Comparison of ENCODE assay signal across 20 cellular contexts in genomic region chr17:37068266-37068665, GRCh38.
DNase-seq lines count a peak whose midpoint lies in the region; ATAC-seq, FAIRE-seq and TF ChIP-seq lines count a peak whose summit lies in the region.
"Had no signal": no experiment of that assay in that cellular context is flagged by ENCODE, and none has a peak within 500 bp of the region (broad histone marks: within the 10 kb centered on the region; RNA-seq: fewer than 3 reads in every experiment).

No MANE protein-coding gene starts in this region.

- H4K8ac ChIP-seq in IMR-90 (ENCODE audit: low read depth in 2 of 2, low read length in 2 of 2), result no peak overlapping the region

- no peaks in the 10 kb centered on the region; the same call in 1 of the 2 replicates for H3K9me1 ChIP-seq in IMR-90 (ENCODE audit: insufficient read depth, low read length)

- TF ChIP-seq CTCF in IMR-90 (conservative IDR thresholded peaks at IDR 0.05; ENCODE audit: low read depth, low read length) (no peak), brain (conservative IDR thresholded peaks at IDR 0.05) (no peak), HepG2 (CRISPR knock-in tag; IDR thresholded peaks at IDR 0.05) (no peak), spleen (IDR thresholded peaks at IDR 0.05 in 8 of 11, conservative IDR thresholded peaks at IDR 0.05 in 3 of 11) (no peak)

- no peak overlapping the region for H3K4me3 ChIP-seq in IMR-90 (ENCODE audit: insufficient read depth, low read depth, low read length)
- peak overlapping the region; percentile 20 to 67 (median 22); a peak in 4 of 6 replicates for H3K4me3 ChIP-seq in HepG2 (replicated peaks in 1 of 3; ENCODE audit: insufficient read depth in 1 of 3, low read depth in 2 of 3, low read length in 3 of 3)
- peak overlapping the region; percentile 34 for H3K4me3 ChIP-seq in skeletal muscle satellite cell (ENCODE audit: low read length)
- no peak overlapping the region for H3K4me3 ChIP-seq in spleen
- H3K4me3 ChIP-seq: cardiac muscle cell, right atrium auricular region had no signal

- no peak for FAIRE-seq in HepG2 (lab: Jason Lieb, UNC)
- FAIRE-seq: HTR-8/SVneo had no signal

- no peak overlapping the region for H3K4ac ChIP-seq in IMR-90 (ENCODE audit: low read depth, low read length)

- no peak overlapping the region for H2BK15ac ChIP-seq in IMR-90 (ENCODE audit: low read depth, low read length)

- no peak overlapping the region for H4K91ac ChIP-seq in IMR-90 (ENCODE audit: insufficient read depth, low read depth, low read length)

- peak overlapping the region in 2 of 5 experiments; percentile 13 to 46 for H3K4me3 Mint-ChIP-seq in brain
- H3K4me3 Mint-ChIP-seq: activated CD4-positive, alpha-beta memory T cell treated with anti-CD3 and anti-CD28 coated beads, Interleukin-2, amount 10 ng/mL, durations not matched to agents 7 days and 5 days; neural crest cell had no signal

- H2AK9ac ChIP-seq in IMR-90 (replicated peaks; ENCODE audit: low read depth, low read length, poor library complexity), result no peak overlapping the region

- TF ChIP-seq RAD21 in IMR-90 (IDR thresholded peaks at IDR 0.05; ENCODE audit: low read length), result no peak
- TF ChIP-seq RAD21 in HepG2 (CRISPR knock-in tag; IDR thresholded peaks at IDR 0.05), result no peak

- intact Hi-C loops in IMR-90 (cut with micrococcal nuclease), result no loop called here
- intact Hi-C loops in HepG2 (cut with micrococcal nuclease; ENCODE audit: unreplicated experiment), result no loop called here
- intact Hi-C loops in spleen (cut with DNase I; ENCODE audit: low total_unique reads), result no loop called here

- DNase-seq in IMR-90 (peak; percentile 52), HepG2 (ENCODE audit: low spot score) (no peak), hepatic stellate cell (ENCODE audit: low spot score) (no peak), spleen (no peak)
- DNase-seq: activated CD4-positive, alpha-beta memory T cell treated with anti-CD3 and anti-CD28 coated beads, Interleukin-2, amount 10 ng/mL, durations not matched to agents 7 days and 5 days; activated T-cell treated with anti-CD3 and anti-CD28 coated beads, Interleukin-2, amount 50 U/mL, for 48 hours; DMS 273 treated with DMSO at 0.1 percent for 48 hours; effector CD4-positive, alpha-beta T cell; NCI-H1694 treated with DMSO at 0.1 percent for 48 hours; NCI-H446; stimulated activated CD4-positive, alpha-beta T cell treated with anti-CD3 and anti-CD28 coated beads, Interleukin-4, amount 100 ng/mL, for 24 hours; stimulated activated CD8-positive, alpha-beta memory T cell treated with anti-CD3 and anti-CD28 coated beads, Interleukin-4, amount 100 ng/mL, for 48 hours had no signal

- no peak overlapping the region for H3K27ac ChIP-seq in IMR-90 (ENCODE audit: insufficient read depth, low read length)
- no peak overlapping the region for H3K27ac ChIP-seq in HepG2 (ENCODE audit: extremely low read length, insufficient read depth, low read length)
- H3K27ac ChIP-seq in spleen, result no peak overlapping the region
- H3K27ac ChIP-seq: cardiac muscle cell, right atrium auricular region had no signal

- H2BK120ac ChIP-seq in IMR-90 (ENCODE audit: low read depth, low read length), result no peak overlapping the region

- no peaks in the 10 kb centered on the region for H3K36me3 Mint-ChIP-seq in brain

- H3K18ac ChIP-seq in IMR-90 (ENCODE audit: low read depth, low read length), result no peak overlapping the region

- no peak overlapping the region for H4K5ac ChIP-seq in IMR-90 (ENCODE audit: low read depth, low read length)

- H3K27me3 Mint-ChIP-seq in brain, result peaks cover 15% of the 10 kb centered on the region

- H2BK5ac ChIP-seq in IMR-90 (ENCODE audit: low read depth, low read length, poor library complexity, severe bottlenecking), result no peak overlapping the region

- 7% methylated on average over 3 of the region's 10 CpGs; no CpG with 5 or more reads in 1 of the 2 experiments for WGBS in IMR-90 (ENCODE audit: extremely low coverage in 2 of 2, insufficient read length in 1 of 2), 2 experiments
- 40% methylated on average over 10 of the region's 10 CpGs for WGBS in HepG2 (ENCODE audit: low lambda C conversion rate)
- WGBS in spleen, 5 donors, result 79 to 83% (median 82%) methylated on average over 10 of the region's 10 CpGs

- H3K4me1 ChIP-seq in IMR-90 (ENCODE audit: control insufficient read depth, insufficient read depth, low read length) (peaks cover 3% of the 10 kb centered on the region), HepG2 (ENCODE audit: insufficient read depth, low read length) (peaks cover 29% of the 10 kb centered on the region), skeletal muscle satellite cell (ENCODE audit: control insufficient read depth, insufficient read depth, low read length) (peaks cover 16% of the 10 kb centered on the region), spleen (no peaks in the 10 kb centered on the region)
- H3K4me1 ChIP-seq: right atrium auricular region had no signal

- peaks cover 34% of the 10 kb centered on the region for H3K27me3 ChIP-seq in IMR-90 (ENCODE audit: control insufficient read depth, insufficient read depth, low read length)
- H3K27me3 ChIP-seq in HepG2 (ENCODE audit: control insufficient read depth in 1 of 2, insufficient read depth in 2 of 2, low read length in 2 of 2), result peaks cover 2 to 31% of the 10 kb centered on the region in 2 experiments; a peak in 4 of 5 replicates
- H3K27me3 ChIP-seq in skeletal muscle satellite cell (ENCODE audit: control insufficient read depth, insufficient read depth, low read length), result peaks cover 48% of the 10 kb centered on the region
- H3K27me3 ChIP-seq in spleen (replicated peaks in 1 of 7), result peaks cover 0 to 23% (median 0%) of the 10 kb centered on the region in 7 donors
- H3K27me3 ChIP-seq: BE2C, right atrium auricular region had no signal

- H3K14ac ChIP-seq in IMR-90 (replicated peaks; ENCODE audit: low read depth, low read length), result no peak overlapping the region

- no peak overlapping the region for H3K56ac ChIP-seq in IMR-90 (ENCODE audit: extremely low read depth, insufficient read depth, low read length)

- POLR2A ChIA-PET in IMR-90 (lab: Charles Lee; ENCODE audit: unreplicated experiment) (no interaction called here), HepG2 (lab: Yijun Ruan, JAX) (interaction anchor here (1.0 to 1.7 kb wide), 3 partner anchors 13 to 467 kb away, joined by 3 to 6 read pairs (median 4); partner anchors contain the start of gene MRM1)

- dilution Hi-C loops in IMR-90 (cut with HindIII; ENCODE audit: low sequenced_read_pairs, unreplicated experiment), result loop anchor here (25.0 kb wide), 1 partner anchor 431 kb away; no protein-coding TSS in a partner anchor

- H3K23ac ChIP-seq in IMR-90 (ENCODE audit: low read depth, low read length), result no peak overlapping the region

- in situ Hi-C loops in IMR-90 (cut with MboI; ENCODE audit: low sequenced_read_pairs), result no loop called here
- in situ Hi-C loops in HepG2 (cut with HindIII; ENCODE audit: extremely low pct_ligation_motif_present, low pct_unique_long_range_greater_than_20kb), result loop anchor here (10.0 kb wide), 1 partner anchor 433 kb away; no protein-coding TSS in a partner anchor

- CTCF ChIA-PET in IMR-90 (lab: Yijun Ruan, JAX) (interaction anchor here (1.1 kb wide), 1 partner anchor 83 kb away, joined by 3 read pairs; no protein-coding TSS in a partner anchor), HepG2 (lab: Yijun Ruan, JAX; ENCODE audit: low intra/inter-chr PET ratio, low total read pairs) (no interaction called here)

- TF ChIP-seq POLR2A in IMR-90 (IDR thresholded peaks at IDR 0.05; ENCODE audit: low read depth, low read length), result no peak
- TF ChIP-seq POLR2A in HepG2 (IDR thresholded peaks at IDR 0.05; ENCODE audit: insufficient read depth in 1 of 2, low read depth in 2 of 2, low read length in 2 of 2), result no peak
- TF ChIP-seq POLR2A in spleen (IDR thresholded peaks at IDR 0.05), result no peak

- no peak overlapping the region for H2AFZ ChIP-seq in IMR-90 (replicated peaks; ENCODE audit: low read length, poor library complexity)
- H2AFZ ChIP-seq in HepG2 (ENCODE audit: low read length), result no peak overlapping the region

- H2BK20ac ChIP-seq in IMR-90 (ENCODE audit: low read depth, low read length), result no peak overlapping the region

- H3K4me2 ChIP-seq in IMR-90 (ENCODE audit: low read depth, low read length) (peak overlapping the region; percentile 42; the same call in 1 of the 2 replicates), HepG2 (ENCODE audit: low read depth, low read length) (peak overlapping the region; percentile 73), skeletal muscle satellite cell (ENCODE audit: low read length) (peak overlapping the region; percentile 66)

- peaks cover 45% of the 10 kb centered on the region for H3K4me1 Mint-ChIP-seq in brain
- H3K4me1 Mint-ChIP-seq: activated CD4-positive, alpha-beta memory T cell treated with anti-CD3 and anti-CD28 coated beads, Interleukin-2, amount 10 ng/mL, durations not matched to agents 7 days and 5 days had no signal

- H3K9me3 ChIP-seq in IMR-90 (ENCODE audit: control insufficient read depth, insufficient read depth, low read length), result peaks cover 1% of the 10 kb centered on the region; the same call in 1 of the 2 replicates
- H3K9me3 ChIP-seq in HepG2 (ENCODE audit: low read length), result no peaks in the 10 kb centered on the region
- no peaks in the 10 kb centered on the region for H3K9me3 ChIP-seq in skeletal muscle satellite cell (replicated peaks; ENCODE audit: low read length)
- H3K9me3 ChIP-seq in spleen, result no peaks in the 10 kb centered on the region
- H3K9me3 ChIP-seq: BE2C, right atrium auricular region had no signal

- no TSS peak for BruUV-seq in IMR-90 (replicated peaks; lab: Mats Ljungman, UMichigan)
- BruUV-seq in HepG2 (replicated peaks; lab: Mats Ljungman, UMichigan), result no TSS peak

- no peaks in the 10 kb centered on the region for H3K79me2 ChIP-seq in HepG2 (ENCODE audit: insufficient read depth, low read length)

- H3K79me1 ChIP-seq in IMR-90 (ENCODE audit: low read depth in 1 of 2, low read length in 2 of 2), result no peaks in the 10 kb centered on the region

- peak; percentile 60 for ATAC-seq in IMR-90 (ENCODE audit: low read depth)
- peak; percentile 43 for ATAC-seq in HepG2
- ATAC-seq in esophagus mucosa, result no peak

- H3K36me3 ChIP-seq in IMR-90 (ENCODE audit: control insufficient read depth, insufficient read depth, low read length), result no peaks in the 10 kb centered on the region
- no peaks in the 10 kb centered on the region for H3K36me3 ChIP-seq in HepG2 (replicated peaks in 1 of 2; ENCODE audit: control insufficient read depth in 1 of 2, insufficient read depth in 2 of 2, low read length in 2 of 2)
- H3K36me3 ChIP-seq in skeletal muscle satellite cell (ENCODE audit: insufficient read depth, low read length), result no peaks in the 10 kb centered on the region
- H3K36me3 ChIP-seq in spleen, result no peaks in the 10 kb centered on the region
- H3K36me3 ChIP-seq: BE2C, cardiac muscle cell, right atrium auricular region had no signal

- H2AK5ac ChIP-seq in IMR-90 (ENCODE audit: low read depth, low read length), result no peak overlapping the region

- H3K9ac ChIP-seq in IMR-90 (ENCODE audit: low read depth, low read length) (no peak overlapping the region), HepG2 (ENCODE audit: insufficient read depth, low read depth, low read length) (peak overlapping the region; percentile 50; the same call in 1 of the 2 replicates), skeletal muscle satellite cell (ENCODE audit: low read depth, low read length) (no peak overlapping the region)

- H4K20me1 ChIP-seq in IMR-90 (ENCODE audit: insufficient read depth, low read length), result no peaks in the 10 kb centered on the region
- H4K20me1 ChIP-seq in HepG2 (ENCODE audit: insufficient read depth, low read length), result no peaks in the 10 kb centered on the region

- peaks cover 0 to 6% (median 0%) of the 10 kb centered on the region in 5 experiments for H3K9me3 Mint-ChIP-seq in brain
- H3K9me3 Mint-ChIP-seq: activated CD4-positive, alpha-beta memory T cell treated with anti-CD3 and anti-CD28 coated beads, Interleukin-2, amount 10 ng/mL, durations not matched to agents 7 days and 5 days; neural crest cell had no signal

- no peak for TF ChIP-seq EP300 in HepG2 (IDR thresholded peaks at IDR 0.05; ENCODE audit: low read depth in 2 of 2, low read length in 2 of 2)
- TF ChIP-seq EP300 in HepG2 (CRISPR knock-in tag; IDR thresholded peaks at IDR 0.05; ENCODE audit: borderline replicate concordance), result no peak

- peak overlapping the region in 3 of 5 experiments; percentile 77 to 95 (median 81) for H3K27ac Mint-ChIP-seq in brain
- H3K27ac Mint-ChIP-seq: activated CD4-positive, alpha-beta memory T cell treated with anti-CD3 and anti-CD28 coated beads, Interleukin-2, amount 10 ng/mL, durations not matched to agents 7 days and 5 days had no signal

Comparison
In these comparisons a context has a peak if more than half of its experiments do, and no peak if none do; other contexts are left out.
1. H3K4me3 ChIP-seq: peak in HepG2 (3 of 3) and skeletal muscle satellite cell (single experiment); none in IMR-90 (single experiment) and spleen (0 of 8).
2. Peak in every context shown above with its lines, with median percentiles within 50 percentile points of each other: H3K4me2 ChIP-seq.